Comparison of ENCODE assay signal across 8 cellular contexts in genomic region chr5:141524604-141525597, GRCh38. TPM values are rescaled to one million over a fixed set of nuclear protein-coding genes. Genes with fewer than 3 reads are reported as not detected.
DNase-seq lines count a peak whose midpoint lies in the region; ATAC-seq and FAIRE-seq lines count a peak whose summit lies in the region.

No MANE protein-coding gene starts in this region.

- H3K27me3 ChIP-seq in small intestine (ENCODE audit: control insufficient read depth in 2 of 2, insufficient read depth in 2 of 2, low read length in 2 of 2) = no peaks in the 10 kb centered on the region

- no peak overlapping the region for H3K4me3 ChIP-seq in small intestine (ENCODE audit: low read depth in 1 of 2, low read length in 2 of 2)

- peak overlapping the region; percentile 43 to 79 (median 68) for H3K27ac Mint-ChIP-seq in immature natural killer cell

- peak; percentile 40 for ATAC-seq in GM18858 (IDR thresholded peaks at IDR 0.05; ENCODE audit: unreplicated experiment)
- peak; percentile 54 for ATAC-seq in HG03064 (IDR thresholded peaks at IDR 0.05; ENCODE audit: low read depth, unreplicated experiment)

- peaks cover 5 to 12% (median 8%) of the 10 kb centered on the region in 3 donors for H3K27me3 Mint-ChIP-seq in immature natural killer cell (ENCODE audit: low read depth in 3 of 3)

- peaks cover 13 to 29% of the 10 kb centered on the region in 2 donors for H3K4me1 Mint-ChIP-seq in immature natural killer cell

- peak overlapping the region; percentile 61 for H3K27ac ChIP-seq in caudate nucleus (ENCODE audit: low read depth, low read length)
- H3K27ac ChIP-seq in small intestine (ENCODE audit: low read depth in 1 of 2, low read length in 1 of 2) = peak overlapping the region; percentile 8 to 50

- no peak overlapping the region for H3K4me3 Mint-ChIP-seq in immature natural killer cell

- H3K9me3 ChIP-seq in small intestine (ENCODE audit: control insufficient read depth, low read depth) = no peaks in the 10 kb centered on the region

- no peaks in the 10 kb centered on the region for H3K9me3 Mint-ChIP-seq in immature natural killer cell

- DNase-seq in AG08395 (ENCODE audit: low spot score) (peak; percentile 92), NCI-H2029 treated with DMSO at 0.1 percent for 48 hours (lab: John Stamatoyannopoulos, UW) (peak; percentile 84), UCSD-AML1 (lab: John Stamatoyannopoulos, UW; ENCODE audit: unreplicated experiment) (peak; percentile 66), caudate nucleus (lab: John Stamatoyannopoulos, UW) (peak in 56 of 61 donors; percentile 40 to 97 (median 72)), immature natural killer cell (peak; percentile 46 to 62 (median 61)), small intestine (peak; percentile 78)

- peaks cover 28 to 84% (median 48%) of the 10 kb centered on the region in 3 donors for H3K36me3 Mint-ChIP-seq in immature natural killer cell

- H3K4me1 ChIP-seq in small intestine (ENCODE audit: control insufficient read depth in 2 of 2, insufficient read depth in 1 of 2, low read depth in 1 of 2, low read length in 1 of 2) = peaks cover 2 to 4% of the 10 kb centered on the region in 2 donors

- 33 to 47% (median 43%) methylated on average over 12 of the region's 12 CpGs for WGBS in small intestine, 3 donors

- no peak for FAIRE-seq in small intestine (lab: Jason Lieb, UNC)

- H3K36me3 ChIP-seq in small intestine (ENCODE audit: control insufficient read depth in 2 of 2, insufficient read depth in 2 of 2, low read length in 2 of 2) = peaks cover 13 to 39% of the 10 kb centered on the region in 2 donors

RNA-seq across cellular contexts. Expression of gene PCDHGC5, which starts 36.0 kb away (rescaled TPM):
- not detected for polyA plus RNA-seq in immature natural killer cell
- under 1 TPM in 1 of 3 donors, not detected in 2; 0.07 TPM for polyA plus RNA-seq in small intestine

RNA-seq across cellular contexts. Expression of gene PCDHGC4, which starts 40.1 kb away (rescaled TPM):
- polyA plus RNA-seq in immature natural killer cell (not detected), small intestine (under 1 TPM in 1 of 3 donors, not detected in 2; 0.34 TPM)

RNA-seq across cellular contexts. Expression of gene PCDHGC3, which starts 49.1 kb away (rescaled TPM):
- 1 to 10 TPM in 1 of 3 donors, under 1 TPM in 2; 0.63 to 1.3 (median 0.77) TPM for polyA plus RNA-seq in immature natural killer cell
- 10 to 100 TPM in 1 of 3 donors, 1 to 10 TPM in 2; 2.5 to 33.3 (median 3.0) TPM for polyA plus RNA-seq in small intestine
